Comparison of ENCODE assay signal across 7 cellular contexts in the genomic region with DNA sequence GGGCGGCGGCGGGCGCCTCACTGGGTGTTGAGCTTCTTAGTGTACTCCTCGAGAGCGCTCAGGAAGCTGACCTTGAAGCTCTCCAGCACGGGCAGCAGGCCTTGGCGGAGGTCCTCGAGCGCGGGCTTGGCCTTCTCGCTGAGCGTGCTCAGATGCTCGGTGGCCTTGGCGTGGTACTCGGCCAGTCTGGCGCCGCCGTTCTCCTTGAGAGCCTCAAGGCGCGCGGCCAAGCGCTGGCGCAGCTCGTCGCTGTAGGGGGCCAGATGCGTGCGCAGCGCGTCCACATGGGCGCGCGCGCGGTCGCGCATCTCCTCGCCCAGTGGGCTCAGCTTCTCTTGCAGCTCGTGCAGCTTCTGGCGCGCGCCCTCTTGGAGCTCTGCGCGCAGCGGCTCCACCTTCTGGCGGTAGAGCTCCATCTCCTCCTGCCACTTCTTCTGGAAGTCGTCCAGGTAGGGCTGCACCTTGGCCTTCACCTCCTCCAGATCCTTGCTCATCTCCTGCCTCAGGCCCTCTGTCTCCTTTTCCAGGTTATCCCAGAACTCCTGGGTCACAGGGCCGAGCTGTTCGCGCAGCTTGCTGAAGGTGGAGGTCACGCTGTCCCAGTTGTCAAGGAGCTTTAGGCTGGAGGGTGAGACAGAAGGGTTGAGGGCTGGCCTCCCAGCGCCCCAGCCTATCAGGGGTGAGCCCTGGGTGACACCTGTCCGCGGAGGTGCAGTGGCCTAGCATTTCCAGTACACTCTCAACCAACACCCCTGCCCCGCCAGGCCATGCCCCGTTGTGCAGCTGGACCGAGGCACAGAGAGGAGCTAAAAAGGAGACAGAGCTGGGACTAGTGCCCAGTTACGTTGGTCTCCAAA. TPM values are rescaled to one million over a fixed set of nuclear protein-coding genes. Genes with fewer than 3 reads are reported as not detected.
A peak's percentile ranks its signal among the peaks of the same experiment; 100 is the strongest.
DNase-seq lines count a peak whose midpoint lies in the region; ATAC-seq, FAIRE-seq and TF ChIP-seq lines count a peak whose summit lies in the region.

No MANE protein-coding gene starts in this region.

- H3K9me3 ChIP-seq in breast epithelium (no peaks in the 10 kb centered on the region), small intestine (ENCODE audit: control insufficient read depth, low read depth) (no peaks in the 10 kb centered on the region)

- WGBS in small intestine, 3 donors, result 14 to 21% (median 17%) methylated on average over 51 to 58 of the region's 58 CpGs

- DNase-seq in GM18507 (ENCODE audit: extremely low spot score, insufficient read length, low read depth) (peak; percentile 85), NCI-H2081 treated with DMSO at 0.1 percent for 48 hours (lab: John Stamatoyannopoulos, UW) (peak; percentile 52), breast epithelium (ENCODE audit: low spot score in 2 of 2) (peak; percentile 54 to 83), iPS-NIHi11 (ENCODE audit: low spot score) (peak; percentile 92), small intestine (peak; percentile 93)

- H3K27me3 ChIP-seq in breast epithelium, result no peaks in the 10 kb centered on the region
- no peaks in the 10 kb centered on the region for H3K27me3 ChIP-seq in small intestine (ENCODE audit: control insufficient read depth in 2 of 2, insufficient read depth in 2 of 2, low read length in 2 of 2)

- TF ChIP-seq POLR2A in breast epithelium (IDR thresholded peaks at IDR 0.05), result no peak

- H3K4me3 ChIP-seq in breast epithelium (peak overlapping the region; percentile 34 to 63 (median 50)), small intestine (ENCODE audit: low read depth in 1 of 2, low read length in 2 of 2) (peak overlapping the region in 1 of 2 donors; percentile 53)

- peak; percentile 83 for ATAC-seq in HG02981 (IDR thresholded peaks at IDR 0.05; ENCODE audit: unreplicated experiment)

- intact Hi-C loops in breast epithelium (cut with DNase I; ENCODE audit: low total_unique reads), result no loop called here

- H3K36me3 ChIP-seq in breast epithelium, result no peaks in the 10 kb centered on the region
- no peaks in the 10 kb centered on the region for H3K36me3 ChIP-seq in small intestine (ENCODE audit: control insufficient read depth in 2 of 2, insufficient read depth in 2 of 2, low read length in 2 of 2)

- TF ChIP-seq CTCF in VCaP (conservative IDR thresholded peaks at IDR 0.05) (peak; percentile 91), breast epithelium (IDR thresholded peaks at IDR 0.05) (peak in 2 of 3 donors; percentile 43 to 52)

- peak overlapping the region; percentile 69 for H3K27ac ChIP-seq in VCaP
- peak overlapping the region in 1 of 2 donors; percentile 28 for H3K27ac ChIP-seq in breast epithelium
- peak overlapping the region; percentile 75 to 94 for H3K27ac ChIP-seq in small intestine (ENCODE audit: low read depth in 1 of 2, low read length in 1 of 2)

- peak; percentile 89 for FAIRE-seq in GM18507 (lab: Jason Lieb, UNC)
- no peak for FAIRE-seq in small intestine (lab: Jason Lieb, UNC)

- no peaks in the 10 kb centered on the region for H3K4me1 ChIP-seq in breast epithelium
- H3K4me1 ChIP-seq in small intestine (ENCODE audit: control insufficient read depth in 2 of 2, insufficient read depth in 1 of 2, low read depth in 1 of 2, low read length in 1 of 2), result peaks cover 0 to 5% of the 10 kb centered on the region in 2 donors

RNA-seq across cellular contexts. Expression of gene APOA1, which starts 1.4 kb away (rescaled TPM):
- 1 to 10 TPM in 1 of 3 donors, under 1 TPM in 2; 0.33 to 1.5 (median 0.48) TPM for total RNA-seq in breast epithelium
- polyA plus RNA-seq in small intestine, result over 10,000 TPM in 2 of 3 donors, 10 to 100 TPM in 1; 62.3 to 22,236 (median 10,383) TPM

RNA-seq across cellular contexts. Expression of gene APOC3, which starts 6.3 kb away (rescaled TPM):
- total RNA-seq in breast epithelium, result not detected
- polyA plus RNA-seq in small intestine, result over 10,000 TPM in 1 of 3 donors, 1,000 to 10,000 TPM in 1, 100 to 1,000 TPM in 1; 273 to 10,182 (median 4,196) TPM

RNA-seq across cellular contexts. Expression of gene APOA4, which starts 12.9 kb away (rescaled TPM):
- total RNA-seq in breast epithelium, result under 1 TPM in 1 of 3 donors, not detected in 2; 0.33 TPM
- polyA plus RNA-seq in small intestine, result 1,000 to 10,000 TPM in 2 of 3 donors, 100 to 1,000 TPM in 1; 338 to 9,049 (median 8,594) TPM

RNA-seq across cellular contexts. Expression of gene APOA5, which starts 44.3 kb away (rescaled TPM):
- not detected for total RNA-seq in breast epithelium
- under 1 TPM in 1 of 3 donors, not detected in 2; 0.22 TPM for polyA plus RNA-seq in small intestine

RNA-seq across cellular contexts. Expression of gene ZPR1, which starts 48.2 kb away (rescaled TPM):
- 10 to 100 TPM; 29.4 to 38.7 (median 34.7) TPM for total RNA-seq in breast epithelium
- 10 to 100 TPM; 24.5 to 29.1 (median 27.3) TPM for polyA plus RNA-seq in small intestine
